ENCODE assay signal across 8 cellular contexts in genomic region chrX:68196939-68197791, GRCh38.
A peak's percentile ranks its signal among the peaks of the same experiment; 100 is the strongest.
DNase-seq lines count a peak whose midpoint lies in the region; ATAC-seq and TF ChIP-seq lines count a peak whose summit lies in the region.

No MANE protein-coding gene starts in this region.

- H3K79me2 ChIP-seq in DOHH2 (ENCODE audit: control insufficient read depth, low read length): no peaks in the 10 kb centered on the region
- no peaks in the 10 kb centered on the region for H3K79me2 ChIP-seq in GM23338 (replicated peaks; ENCODE audit: insufficient read depth)

- H3K4me1 ChIP-seq in DOHH2 (ENCODE audit: control insufficient read depth, low read length) (no peaks in the 10 kb centered on the region), GM23338 (ENCODE audit: insufficient read depth) (0 out of 2 replicates have a peak, but pooled peaks cover 4% of the 10 kb centered on the region)

- H3K9me2 ChIP-seq in DOHH2 (replicated peaks; ENCODE audit: control insufficient read depth, low read length) (no peaks in the 10 kb centered on the region), GM23338 (ENCODE audit: insufficient read depth) (no peaks in the 10 kb centered on the region)

- no peak overlapping the region for H3K4me3 ChIP-seq in DOHH2 (ENCODE audit: low read length)
- H3K4me3 ChIP-seq in GM23338: no peak overlapping the region
- no peak overlapping the region for H3K4me3 ChIP-seq in WI38 (ENCODE audit: low read depth, low read length)

- H4K20me1 ChIP-seq in DOHH2 (ENCODE audit: control insufficient read depth, insufficient read depth, low read depth, low read length) (no peaks in the 10 kb centered on the region), GM23338 (replicated peaks; ENCODE audit: insufficient read depth) (no peaks in the 10 kb centered on the region)

- H3K36me3 Mint-ChIP-seq in GM23338 (ENCODE audit: low read depth) (no peaks in the 10 kb centered on the region), osteocyte (ENCODE audit: unreplicated experiment) (no peaks in the 10 kb centered on the region)

- no peak overlapping the region for H3K27ac Mint-ChIP-seq in GM23338
- no peak overlapping the region for H3K27ac Mint-ChIP-seq in osteocyte (ENCODE audit: unreplicated experiment)

- H3K4me1 Mint-ChIP-seq in GM23338 (peaks cover 6% of the 10 kb centered on the region; the same call in 1 of the 3 replicates), osteocyte (ENCODE audit: unreplicated experiment) (no peaks in the 10 kb centered on the region)

- H3K9me3 ChIP-seq in DOHH2 (ENCODE audit: control insufficient read depth, insufficient read depth, low read length): no peaks in the 10 kb centered on the region

- H3K4me2 ChIP-seq in DOHH2 (ENCODE audit: low read length) (no peak overlapping the region), GM23338 (no peak overlapping the region)

- no peak overlapping the region for H3K27ac ChIP-seq in DOHH2 (ENCODE audit: low read depth, low read length)
- H3K27ac ChIP-seq in GM23338 (ENCODE audit: low read depth): no peak overlapping the region

- no peaks in the 10 kb centered on the region for H3K36me3 ChIP-seq in DOHH2 (ENCODE audit: control insufficient read depth, low read length)
- no peaks in the 10 kb centered on the region for H3K36me3 ChIP-seq in GM23338 (ENCODE audit: insufficient read depth)

- peak; percentile 57 for TF ChIP-seq CTCF in DOHH2 (IDR thresholded peaks at IDR 0.05; ENCODE audit: low read depth, low read length, poor library complexity, severe bottlenecking)
- peak; percentile 62 to 83 for TF ChIP-seq CTCF in GM23338 (conservative IDR thresholded peaks at IDR 0.05; ENCODE audit: low read depth in 2 of 2)
- peak; percentile 57 for TF ChIP-seq CTCF in WI38 (IDR thresholded peaks at IDR 0.05; ENCODE audit: low read depth, low read length)
- peak; percentile 74 for TF ChIP-seq CTCF in osteocyte (IDR thresholded peaks at IDR 0.05)

- DNase-seq in 8988T (peak; percentile 14), GM23338 (ENCODE audit: low spot score) (peak; percentile 72), NCI-H1092 treated with DMSO at 0.1 percent for 48 hours (lab: John Stamatoyannopoulos, UW) (peak; percentile 41), fibroblast of the conjunctiva (ENCODE audit: low read depth) (peak; percentile 23), osteocyte (ENCODE audit: extremely low spot score, unreplicated experiment) (no peak)

- no peaks in the 10 kb centered on the region for H3K27me3 Mint-ChIP-seq in GM23338 (ENCODE audit: insufficient read depth, low read depth, poor library complexity)
- no peaks in the 10 kb centered on the region for H3K27me3 Mint-ChIP-seq in osteocyte (ENCODE audit: unreplicated experiment)

- H3K4me3 Mint-ChIP-seq in GM23338 (no peak overlapping the region), osteocyte (ENCODE audit: unreplicated experiment) (no peak overlapping the region)

- H2AFZ ChIP-seq in GM23338: no peak overlapping the region

- H3F3A ChIP-seq in DOHH2 (ENCODE audit: control insufficient read depth, insufficient read depth) (no peaks in the 10 kb centered on the region), GM23338 (replicated peaks; ENCODE audit: low read depth) (no peaks in the 10 kb centered on the region)

- H3K27me3 ChIP-seq in DOHH2 (ENCODE audit: control insufficient read depth, low read length) (no peaks in the 10 kb centered on the region), GM23338 (ENCODE audit: insufficient read depth) (no peaks in the 10 kb centered on the region)

- ATAC-seq in GM23338 (peak; percentile 85), HG02588 (IDR thresholded peaks at IDR 0.05; ENCODE audit: unreplicated experiment) (no peak)

- H3K9me3 Mint-ChIP-seq in GM23338 (no peaks in the 10 kb centered on the region), osteocyte (ENCODE audit: unreplicated experiment) (no peaks in the 10 kb centered on the region)

TF ChIP-seq in GM23338, 12 proteins besides CTCF, POLR2A, EP300 and RAD21 (continues in another document):
- TF ChIP-seq EZH2phosphoT487 (IDR thresholded peaks at IDR 0.05; ENCODE audit: unreplicated experiment) (no peak), NANOG (IDR thresholded peaks at IDR 0.05; ENCODE audit: borderline replicate concordance) (no peak), POLR2AphosphoS5 (IDR thresholded peaks at IDR 0.05; ENCODE audit: low read depth) (no peak), ZNF331 (CRISPR knock-in tag; IDR thresholded peaks at IDR 0.05; ENCODE audit: low read depth) (no peak), REST (IDR thresholded peaks at IDR 0.05; ENCODE audit: unreplicated experiment) (no peak), STAT1 (IDR thresholded peaks at IDR 0.05; ENCODE audit: unreplicated experiment) (no peak), EZH2 (IDR thresholded peaks at IDR 0.05; ENCODE audit: low read depth, unreplicated experiment) (no peak), ETS1 (IDR thresholded peaks at IDR 0.05) (no peak)
